Comparison of ENCODE assay signal across 1 cellular context in genomic region chr12:116153983-116154382, GRCh38.
TF ChIP-seq lines count a peak whose summit lies in the region.

No MANE protein-coding gene starts in this region.

TF ChIP-seq in A549, 52 proteins besides CTCF, POLR2A, EP300 and RAD21 (continued from another document):
- no peak for TF ChIP-seq MYC (IDR thresholded peaks at IDR 0.05; ENCODE audit: borderline replicate concordance, low read length)
- TF ChIP-seq, protein P1, sequence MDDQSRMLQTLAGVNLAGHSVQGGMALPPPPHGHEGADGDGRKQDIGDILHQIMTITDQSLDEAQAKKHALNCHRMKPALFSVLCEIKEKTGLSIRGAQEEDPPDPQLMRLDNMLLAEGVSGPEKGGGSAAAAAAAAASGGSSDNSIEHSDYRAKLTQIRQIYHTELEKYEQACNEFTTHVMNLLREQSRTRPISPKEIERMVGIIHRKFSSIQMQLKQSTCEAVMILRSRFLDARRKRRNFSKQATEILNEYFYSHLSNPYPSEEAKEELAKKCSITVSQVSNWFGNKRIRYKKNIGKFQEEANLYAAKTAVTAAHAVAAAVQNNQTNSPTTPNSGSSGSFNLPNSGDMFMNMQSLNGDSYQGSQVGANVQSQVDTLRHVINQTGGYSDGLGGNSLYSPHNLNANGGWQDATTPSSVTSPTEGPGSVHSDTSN (IDR thresholded peaks at IDR 0.05): no peak
- TF ChIP-seq GATA3 (IDR thresholded peaks at IDR 0.05; ENCODE audit: borderline replicate concordance): no peak
- TF ChIP-seq KDM1A (IDR thresholded peaks at IDR 0.05; ENCODE audit: low read depth): no peak
- TF ChIP-seq JUNB (IDR thresholded peaks at IDR 0.05): no peak
- TF ChIP-seq, protein P2, sequence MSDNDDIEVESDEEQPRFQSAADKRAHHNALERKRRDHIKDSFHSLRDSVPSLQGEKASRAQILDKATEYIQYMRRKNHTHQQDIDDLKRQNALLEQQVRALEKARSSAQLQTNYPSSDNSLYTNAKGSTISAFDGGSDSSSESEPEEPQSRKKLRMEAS (IDR thresholded peaks at IDR 0.05): no peak
